In genomic region chr2:32039447-32040219, GRCh38 we compare ENCODE assay signal across 1 cellular context.
TF ChIP-seq lines count a peak whose summit lies in the region.

Gene DPY30, minus strand, starts transcription at chr2:32039805. Its CDS starts 349 bp downstream, at chr2:32039456.

TF ChIP-seq in HepG2, 621 proteins besides CTCF, POLR2A, EP300 and RAD21 (continued from another document and continues in another):
- TF ChIP-seq PRDM15 (CRISPR knock-in tag; IDR thresholded peaks at IDR 0.05) (peak; percentile 58; the same call in 1 of the 2 replicates), ZNF644 (CRISPR knock-in tag; IDR thresholded peaks at IDR 0.05; ENCODE audit: low read depth) (peak; percentile 10; the same call in 1 of the 2 replicates), ZNF770 (CRISPR knock-in tag; IDR thresholded peaks at IDR 0.05) (peak; percentile 73), SKI (IDR thresholded peaks at IDR 0.05; ENCODE audit: partially characterized antibody) (peak; percentile 12), ZBTB25 (CRISPR knock-in tag; IDR thresholded peaks at IDR 0.05) (peak; percentile 75; the same call in 1 of the 2 replicates), ZIK1 (CRISPR knock-in tag; IDR thresholded peaks at IDR 0.05; ENCODE audit: borderline replicate concordance, low read depth) (peak; percentile 91), ZNF280B (CRISPR knock-in tag; IDR thresholded peaks at IDR 0.05; ENCODE audit: borderline replicate concordance) (peak; percentile 89; the same call in 1 of the 2 replicates), MTA1 (CRISPR knock-in tag; IDR thresholded peaks at IDR 0.05; ENCODE audit: borderline replicate concordance) (0 out of 2 replicates have a peak, but pooled peaks have one; percentile 51), SATB2 (CRISPR knock-in tag; IDR thresholded peaks at IDR 0.05) (peak; percentile 85; the same call in 1 of the 2 replicates), TBP (CRISPR knock-in tag; IDR thresholded peaks at IDR 0.05) (0 out of 2 replicates have a peak, but pooled peaks have one; percentile 23), ZNF367 (CRISPR knock-in tag; IDR thresholded peaks at IDR 0.05; ENCODE audit: borderline replicate concordance) (peak; percentile 83; the same call in 1 of the 2 replicates), ZXDC (CRISPR knock-in tag; IDR thresholded peaks at IDR 0.05) (peak; percentile 77), ZNF773 (CRISPR knock-in tag; IDR thresholded peaks at IDR 0.05; ENCODE audit: borderline replicate concordance) (peak; percentile 92; the same call in 1 of the 2 replicates), ZBTB34 (CRISPR knock-in tag; IDR thresholded peaks at IDR 0.05) (no peak), FOXM1 (CRISPR knock-in tag; IDR thresholded peaks at IDR 0.05) (peak; percentile 71; the same call in 1 of the 2 replicates), ZNF224 (CRISPR knock-in tag; IDR thresholded peaks at IDR 0.05) (no peak), ZNF550 (CRISPR knock-in tag; IDR thresholded peaks at IDR 0.05; ENCODE audit: borderline replicate concordance) (no peak), DR1 (CRISPR knock-in tag; IDR thresholded peaks at IDR 0.05) (peak; percentile 59; the same call in 1 of the 2 replicates), MYC (CRISPR knock-in tag; IDR thresholded peaks at IDR 0.05; ENCODE audit: borderline replicate concordance) (peak; percentile 85), ZNF382 (CRISPR knock-in tag; IDR thresholded peaks at IDR 0.05; ENCODE audit: borderline replicate concordance) (no peak), YEATS2 (CRISPR knock-in tag; IDR thresholded peaks at IDR 0.05; ENCODE audit: borderline replicate concordance) (peak; percentile 91), ZNF670 (CRISPR knock-in tag; IDR thresholded peaks at IDR 0.05; ENCODE audit: borderline replicate concordance) (peak; percentile 75; the same call in 1 of the 2 replicates), ARNT (IDR thresholded peaks at IDR 0.05) (no peak), TAF1 (CRISPR knock-in tag; IDR thresholded peaks at IDR 0.05) (peak; percentile 97), ELF1 (CRISPR knock-in tag; IDR thresholded peaks at IDR 0.05) (peak; percentile 56; the same call in 1 of the 2 replicates), ZNF331 (CRISPR knock-in tag; IDR thresholded peaks at IDR 0.05) (peak; percentile 82), FOXA3 (CRISPR knock-in tag; IDR thresholded peaks at IDR 0.05) (peak; percentile 60), TEAD2 (CRISPR knock-in tag; IDR thresholded peaks at IDR 0.05) (no peak; the same call in 1 of the 2 replicates), POLR2AphosphoS5 (IDR thresholded peaks at IDR 0.05; ENCODE audit: low read depth, low read length) (peak; percentile 99), ZNF501 (CRISPR knock-in tag; IDR thresholded peaks at IDR 0.05) (peak; percentile 42; the same call in 1 of the 2 replicates), ZNF142 (CRISPR knock-in tag; IDR thresholded peaks at IDR 0.05) (peak; percentile 87; the same call in 1 of the 2 replicates), ZNF33B (CRISPR knock-in tag; IDR thresholded peaks at IDR 0.05) (0 out of 2 replicates have a peak, but pooled peaks have one; percentile 54), NR2F6 (IDR thresholded peaks at IDR 0.05) (no peak), NR2F6 (CRISPR knock-in tag; IDR thresholded peaks at IDR 0.05) (peak; percentile 71), FUBP1 (CRISPR knock-in tag; IDR thresholded peaks at IDR 0.05; ENCODE audit: borderline replicate concordance) (0 out of 2 replicates have a peak, but pooled peaks have one; percentile 48), ZBTB21 (CRISPR knock-in tag; IDR thresholded peaks at IDR 0.05) (no peak), BORCS8-MEF2B (CRISPR knock-in tag; IDR thresholded peaks at IDR 0.05) (peak; percentile 93), ZSCAN9 (CRISPR knock-in tag; IDR thresholded peaks at IDR 0.05; ENCODE audit: borderline replicate concordance) (peak; percentile 78), HOXA9 (CRISPR knock-in tag; IDR thresholded peaks at IDR 0.05; ENCODE audit: borderline replicate concordance) (no peak), MXI1 (IDR thresholded peaks at IDR 0.05; ENCODE audit: borderline replicate concordance, low read depth, low read length) (peak; percentile 76; the same call in 1 of the 3 replicates)
